Comparison of ENCODE assay signal across 8 cellular contexts in the genomic region with DNA sequence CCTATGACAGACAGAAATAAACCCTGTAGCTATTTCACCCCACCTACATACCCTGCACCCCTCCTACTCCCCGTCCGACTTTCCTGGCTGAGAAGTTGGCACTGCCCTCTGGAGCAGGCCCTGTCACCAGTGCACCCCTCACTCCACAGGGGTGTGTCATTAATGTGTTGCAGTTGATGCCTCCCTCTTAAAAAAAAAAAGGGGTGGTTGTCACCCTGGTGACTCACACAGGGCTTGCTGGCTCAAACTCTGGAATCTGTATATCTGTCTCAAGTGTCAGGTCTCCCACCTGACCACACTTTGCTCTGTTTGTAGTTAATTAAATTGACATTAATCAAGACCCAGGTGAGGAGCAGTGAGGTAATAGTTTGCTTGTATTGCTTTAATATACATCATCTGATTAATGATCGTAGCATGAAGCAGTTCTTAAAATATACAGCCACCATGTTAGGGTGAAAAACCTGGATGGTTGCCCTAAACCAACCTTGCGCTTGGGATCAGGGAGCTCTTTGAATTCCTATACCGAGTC. TPM values are rescaled to one million over a fixed set of nuclear protein-coding genes. Genes with fewer than 3 reads are reported as not detected.
A peak's percentile ranks its signal among the peaks of the same experiment; 100 is the strongest.
DNase-seq lines count a peak whose midpoint lies in the region; ATAC-seq and TF ChIP-seq lines count a peak whose summit lies in the region.

No MANE protein-coding gene starts in this region.

- no peak for TF ChIP-seq CTCF in progenitor cell of endocrine pancreas (IDR thresholded peaks at IDR 0.05; ENCODE audit: unreplicated experiment)

- H3K9me3 Mint-ChIP-seq in effector memory CD8-positive, alpha-beta T cell: no peaks in the 10 kb centered on the region
- no peaks in the 10 kb centered on the region for H3K9me3 Mint-ChIP-seq in progenitor cell of endocrine pancreas (ENCODE audit: low read depth)

- peaks cover 38 to 55% of the 10 kb centered on the region in 2 donors for H3K4me1 Mint-ChIP-seq in effector memory CD8-positive, alpha-beta T cell (ENCODE audit: low read depth in 2 of 2)
- peaks cover 29% of the 10 kb centered on the region for H3K4me1 Mint-ChIP-seq in progenitor cell of endocrine pancreas (ENCODE audit: low read depth)

- ATAC-seq in effector memory CD8-positive, alpha-beta T cell (replicated peaks): no peak

- DNase-seq in NOMO-1 (lab: John Stamatoyannopoulos, UW; ENCODE audit: unreplicated experiment in 2 of 2) (peak; percentile 10 to 34), NOMO-1 treated with dmso at 0.1 percent for 144 hours (lab: John Stamatoyannopoulos, UW; ENCODE audit: unreplicated experiment) (no peak), NCI-H226 (peak; percentile 22), progenitor cell of endocrine pancreas (ENCODE audit: low spot score, unreplicated experiment) (no peak), NCI-H2029 treated with DMSO at 0.1 percent for 48 hours (lab: John Stamatoyannopoulos, UW) (no peak), NCI-H446 (lab: John Stamatoyannopoulos, UW) (no peak), KG1 (lab: John Stamatoyannopoulos, UW) (no peak)
- DNase-seq in effector memory CD8-positive, alpha-beta T cell: no peak

- H3K36me3 Mint-ChIP-seq in effector memory CD8-positive, alpha-beta T cell (ENCODE audit: insufficient read depth): peaks cover 10% of the 10 kb centered on the region
- no peaks in the 10 kb centered on the region for H3K36me3 Mint-ChIP-seq in progenitor cell of endocrine pancreas (ENCODE audit: insufficient read depth)

- H3K27ac Mint-ChIP-seq in effector memory CD8-positive, alpha-beta T cell: peak overlapping the region; percentile 8 to 45
- H3K27ac Mint-ChIP-seq in progenitor cell of endocrine pancreas: peak overlapping the region; percentile 93

- no peaks in the 10 kb centered on the region for H3K27me3 Mint-ChIP-seq in effector memory CD8-positive, alpha-beta T cell
- no peaks in the 10 kb centered on the region for H3K27me3 Mint-ChIP-seq in progenitor cell of endocrine pancreas

- peak overlapping the region; percentile 97 to 98 for H3K4me3 Mint-ChIP-seq in effector memory CD8-positive, alpha-beta T cell
- H3K4me3 Mint-ChIP-seq in progenitor cell of endocrine pancreas (ENCODE audit: low read depth): peak overlapping the region; percentile 85

RNA-seq across cellular contexts. Expression of gene GATAD2A, which starts 2.0 kb away (rescaled TPM):
- 91.0 and 98.7 TPM in 2 replicates for total RNA-seq in progenitor cell of endocrine pancreas

Comparison
In these comparisons a context has a peak if more than half of its experiments do, and no peak if none do; other contexts are left out.
1. DNase-seq: peak in NOMO-1 (2 of 2) and NCI-H226 (single experiment); none in NOMO-1 treated with dmso at 0.1 percent for 144 hours (single experiment), effector memory CD8-positive, alpha-beta T cell (0 of 3), progenitor cell of endocrine pancreas (single experiment), NCI-H2029 treated with DMSO at 0.1 percent for 48 hours (single experiment), NCI-H446 (0 of 2) and KG1 (single experiment).